In the genomic region with DNA sequence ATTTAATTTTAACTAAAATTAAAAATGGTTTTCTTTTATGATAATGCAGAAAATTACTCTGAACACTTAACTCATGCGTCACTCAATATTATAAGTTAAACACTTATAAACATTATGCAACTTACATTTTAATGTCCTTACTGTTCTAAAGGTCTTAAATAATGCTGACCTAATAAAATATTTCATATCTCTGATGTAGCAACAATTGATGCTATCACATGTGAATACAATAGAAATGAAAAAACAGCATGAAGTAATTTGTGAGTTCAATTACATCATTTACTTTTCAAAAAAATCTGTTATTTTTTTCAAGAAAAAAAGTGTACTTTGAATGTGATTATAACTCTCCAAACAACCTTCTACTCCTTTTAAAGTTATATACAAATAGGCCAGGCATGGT, we compare ENCODE assay signal across 3 cellular contexts.
TF ChIP-seq lines count a peak whose summit lies in the region.

No MANE protein-coding gene starts in this region.

TF ChIP-seq in SK-N-SH treated with all-trans-retinoic acid at 6 μM for 48 hours, 23 proteins besides CTCF, POLR2A, EP300 and RAD21:
- TF ChIP-seq ISL1 (CRISPR knock-in tag; IDR thresholded peaks at IDR 0.05) (peak; percentile 65), GLIS3 (CRISPR knock-in tag; IDR thresholded peaks at IDR 0.05) (no peak)

TF ChIP-seq in SK-N-SH, 30 proteins besides CTCF, POLR2A, EP300 and RAD21:
- TF ChIP-seq YY1 (IDR thresholded peaks at IDR 0.05; ENCODE audit: low read depth): no peak
- no peak for TF ChIP-seq JUND (IDR thresholded peaks at IDR 0.05)
- TF ChIP-seq SMC3 (IDR thresholded peaks at IDR 0.05; ENCODE audit: low read depth, low read length): no peak
- TF ChIP-seq RFX5 (IDR thresholded peaks at IDR 0.05; ENCODE audit: low read length): no peak
- TF ChIP-seq, protein P1, sequence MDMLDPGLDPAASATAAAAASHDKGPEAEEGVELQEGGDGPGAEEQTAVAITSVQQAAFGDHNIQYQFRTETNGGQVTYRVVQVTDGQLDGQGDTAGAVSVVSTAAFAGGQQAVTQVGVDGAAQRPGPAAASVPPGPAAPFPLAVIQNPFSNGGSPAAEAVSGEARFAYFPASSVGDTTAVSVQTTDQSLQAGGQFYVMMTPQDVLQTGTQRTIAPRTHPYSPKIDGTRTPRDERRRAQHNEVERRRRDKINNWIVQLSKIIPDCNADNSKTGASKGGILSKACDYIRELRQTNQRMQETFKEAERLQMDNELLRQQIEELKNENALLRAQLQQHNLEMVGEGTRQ (IDR thresholded peaks at IDR 0.05; ENCODE audit: borderline replicate concordance, low read depth, low read length): no peak
- no peak for TF ChIP-seq ELF1 (IDR thresholded peaks at IDR 0.05)
- no peak for TF ChIP-seq TAF1 (IDR thresholded peaks at IDR 0.05; ENCODE audit: borderline replicate concordance, low read depth, low read length)
- TF ChIP-seq TEAD4 (IDR thresholded peaks at IDR 0.05; ENCODE audit: borderline replicate concordance, insufficient read depth): no peak
- TF ChIP-seq FOSL2 (IDR thresholded peaks at IDR 0.05; ENCODE audit: borderline replicate concordance, low read depth): no peak
- TF ChIP-seq EZH2phosphoT487 (IDR thresholded peaks at IDR 0.05; ENCODE audit: borderline replicate concordance, low read depth): no peak
- TF ChIP-seq, protein P2, sequence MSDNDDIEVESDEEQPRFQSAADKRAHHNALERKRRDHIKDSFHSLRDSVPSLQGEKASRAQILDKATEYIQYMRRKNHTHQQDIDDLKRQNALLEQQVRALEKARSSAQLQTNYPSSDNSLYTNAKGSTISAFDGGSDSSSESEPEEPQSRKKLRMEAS (IDR thresholded peaks at IDR 0.05; ENCODE audit: low read depth): no peak
- TF ChIP-seq, protein P3, sequence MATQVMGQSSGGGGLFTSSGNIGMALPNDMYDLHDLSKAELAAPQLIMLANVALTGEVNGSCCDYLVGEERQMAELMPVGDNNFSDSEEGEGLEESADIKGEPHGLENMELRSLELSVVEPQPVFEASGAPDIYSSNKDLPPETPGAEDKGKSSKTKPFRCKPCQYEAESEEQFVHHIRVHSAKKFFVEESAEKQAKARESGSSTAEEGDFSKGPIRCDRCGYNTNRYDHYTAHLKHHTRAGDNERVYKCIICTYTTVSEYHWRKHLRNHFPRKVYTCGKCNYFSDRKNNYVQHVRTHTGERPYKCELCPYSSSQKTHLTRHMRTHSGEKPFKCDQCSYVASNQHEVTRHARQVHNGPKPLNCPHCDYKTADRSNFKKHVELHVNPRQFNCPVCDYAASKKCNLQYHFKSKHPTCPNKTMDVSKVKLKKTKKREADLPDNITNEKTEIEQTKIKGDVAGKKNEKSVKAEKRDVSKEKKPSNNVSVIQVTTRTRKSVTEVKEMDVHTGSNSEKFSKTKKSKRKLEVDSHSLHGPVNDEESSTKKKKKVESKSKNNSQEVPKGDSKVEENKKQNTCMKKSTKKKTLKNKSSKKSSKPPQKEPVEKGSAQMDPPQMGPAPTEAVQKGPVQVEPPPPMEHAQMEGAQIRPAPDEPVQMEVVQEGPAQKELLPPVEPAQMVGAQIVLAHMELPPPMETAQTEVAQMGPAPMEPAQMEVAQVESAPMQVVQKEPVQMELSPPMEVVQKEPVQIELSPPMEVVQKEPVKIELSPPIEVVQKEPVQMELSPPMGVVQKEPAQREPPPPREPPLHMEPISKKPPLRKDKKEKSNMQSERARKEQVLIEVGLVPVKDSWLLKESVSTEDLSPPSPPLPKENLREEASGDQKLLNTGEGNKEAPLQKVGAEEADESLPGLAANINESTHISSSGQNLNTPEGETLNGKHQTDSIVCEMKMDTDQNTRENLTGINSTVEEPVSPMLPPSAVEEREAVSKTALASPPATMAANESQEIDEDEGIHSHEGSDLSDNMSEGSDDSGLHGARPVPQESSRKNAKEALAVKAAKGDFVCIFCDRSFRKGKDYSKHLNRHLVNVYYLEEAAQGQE (IDR thresholded peaks at IDR 0.05; ENCODE audit: low read depth, low read length): no peak
- TF ChIP-seq TCF12 (IDR thresholded peaks at IDR 0.05): no peak
- TF ChIP-seq NRF1 (IDR thresholded peaks at IDR 0.05; ENCODE audit: low read depth, low read length): no peak
- TF ChIP-seq GATA2 (CRISPR knock-in tag; IDR thresholded peaks at IDR 0.05): no peak
- TF ChIP-seq, protein P4, sequence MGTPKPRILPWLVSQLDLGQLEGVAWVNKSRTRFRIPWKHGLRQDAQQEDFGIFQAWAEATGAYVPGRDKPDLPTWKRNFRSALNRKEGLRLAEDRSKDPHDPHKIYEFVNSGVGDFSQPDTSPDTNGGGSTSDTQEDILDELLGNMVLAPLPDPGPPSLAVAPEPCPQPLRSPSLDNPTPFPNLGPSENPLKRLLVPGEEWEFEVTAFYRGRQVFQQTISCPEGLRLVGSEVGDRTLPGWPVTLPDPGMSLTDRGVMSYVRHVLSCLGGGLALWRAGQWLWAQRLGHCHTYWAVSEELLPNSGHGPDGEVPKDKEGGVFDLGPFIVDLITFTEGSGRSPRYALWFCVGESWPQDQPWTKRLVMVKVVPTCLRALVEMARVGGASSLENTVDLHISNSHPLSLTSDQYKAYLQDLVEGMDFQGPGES (IDR thresholded peaks at IDR 0.05; ENCODE audit: low read depth, low read length): no peak
- no peak for TF ChIP-seq FOXJ3 (CRISPR knock-in tag; IDR thresholded peaks at IDR 0.05)
- no peak for TF ChIP-seq MEF2A (IDR thresholded peaks at IDR 0.05; ENCODE audit: borderline replicate concordance, low read depth)
- TF ChIP-seq RXRA (IDR thresholded peaks at IDR 0.05; ENCODE audit: borderline replicate concordance, low read depth): no peak
- no peak for TF ChIP-seq MXI1 (IDR thresholded peaks at IDR 0.05; ENCODE audit: low read depth, low read length)

TF ChIP-seq in IMR-90, 13 proteins besides CTCF, POLR2A, EP300 and RAD21:
- no peak for TF ChIP-seq MXI1 (IDR thresholded peaks at IDR 0.05; ENCODE audit: borderline replicate concordance, low read depth, low read length)
- TF ChIP-seq CHD1 (IDR thresholded peaks at IDR 0.05; ENCODE audit: low read depth, low read length): no peak
- no peak for TF ChIP-seq NFE2L2 (IDR thresholded peaks at IDR 0.05; ENCODE audit: low read depth, low read length)
- no peak for TF ChIP-seq SMC3 (IDR thresholded peaks at IDR 0.05; ENCODE audit: low read depth, low read length)
- no peak for TF ChIP-seq RFX5 (IDR thresholded peaks at IDR 0.05; ENCODE audit: low read depth, low read length)
- TF ChIP-seq, protein P1 (IDR thresholded peaks at IDR 0.05; ENCODE audit: low read depth, low read length): no peak
- no peak for TF ChIP-seq MAZ (IDR thresholded peaks at IDR 0.05; ENCODE audit: borderline replicate concordance, low read depth, low read length)
- peak; percentile 4; the same call in 1 of the 2 replicates for TF ChIP-seq CEBPB (IDR thresholded peaks at IDR 0.05; ENCODE audit: low read depth, low read length)
- TF ChIP-seq MAFK (IDR thresholded peaks at IDR 0.05; ENCODE audit: low read depth, low read length): peak; percentile 58
- TF ChIP-seq RCOR1 (IDR thresholded peaks at IDR 0.05; ENCODE audit: insufficient replicate concordance, low read length): no peak
- TF ChIP-seq BHLHE40 (IDR thresholded peaks at IDR 0.05; ENCODE audit: low read depth, low read length): no peak
- TF ChIP-seq FOS (IDR thresholded peaks at IDR 0.05; ENCODE audit: low read depth, low read length): no peak
- TF ChIP-seq, protein P5, sequence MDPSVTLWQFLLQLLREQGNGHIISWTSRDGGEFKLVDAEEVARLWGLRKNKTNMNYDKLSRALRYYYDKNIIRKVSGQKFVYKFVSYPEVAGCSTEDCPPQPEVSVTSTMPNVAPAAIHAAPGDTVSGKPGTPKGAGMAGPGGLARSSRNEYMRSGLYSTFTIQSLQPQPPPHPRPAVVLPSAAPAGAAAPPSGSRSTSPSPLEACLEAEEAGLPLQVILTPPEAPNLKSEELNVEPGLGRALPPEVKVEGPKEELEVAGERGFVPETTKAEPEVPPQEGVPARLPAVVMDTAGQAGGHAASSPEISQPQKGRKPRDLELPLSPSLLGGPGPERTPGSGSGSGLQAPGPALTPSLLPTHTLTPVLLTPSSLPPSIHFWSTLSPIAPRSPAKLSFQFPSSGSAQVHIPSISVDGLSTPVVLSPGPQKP (IDR thresholded peaks at IDR 0.05; ENCODE audit: borderline replicate concordance, low read depth, low read length): no peak
